1 cellular context compared by ENCODE assay signal in the genomic region with DNA sequence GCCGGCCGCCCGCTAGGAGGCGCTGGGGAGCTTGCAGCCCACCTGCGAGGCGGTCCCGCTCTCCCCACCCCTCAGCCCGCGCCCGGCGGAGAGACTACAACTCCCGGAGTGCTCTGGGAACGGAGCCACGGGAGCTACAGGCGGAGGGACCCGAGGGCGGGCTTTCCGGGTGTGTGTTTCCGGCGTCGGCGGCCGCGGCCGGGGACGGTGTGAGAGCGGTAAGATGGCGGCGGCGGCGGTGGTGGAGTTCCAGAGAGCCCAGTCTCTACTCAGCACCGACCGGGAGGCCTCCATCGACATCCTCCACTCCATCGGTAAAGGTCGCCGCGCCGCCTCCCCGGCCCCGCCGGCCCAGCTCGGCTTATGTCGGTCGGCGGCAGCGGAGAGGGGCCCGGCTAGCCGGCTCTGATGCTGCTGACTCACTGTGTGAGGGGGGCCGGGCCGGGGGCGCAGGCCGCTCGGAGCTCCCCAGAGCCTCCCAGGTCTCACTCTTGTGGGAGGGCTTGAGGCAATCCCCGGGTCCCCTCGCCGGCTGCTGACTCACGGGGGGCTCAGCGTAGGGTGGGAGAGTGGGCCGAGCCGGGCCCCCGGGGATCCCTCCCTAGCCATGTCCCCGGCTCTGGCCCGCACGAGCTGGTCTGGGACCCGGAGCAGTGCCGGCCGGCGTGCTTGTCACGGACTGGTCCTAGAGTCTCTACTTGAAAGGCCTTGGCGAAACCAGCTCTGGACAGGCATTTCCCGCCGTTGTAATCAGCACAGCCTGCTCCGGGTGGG.
TF ChIP-seq lines count a peak whose summit lies in the region.

A gene (plus strand): TSS at position 210 of the 774 bp plus-strand sequence. CDS start 14 bp downstream, at position 224.

TF ChIP-seq in GM23338, 12 proteins besides CTCF, POLR2A, EP300 and RAD21 (continued from another document):
- TF ChIP-seq, protein P1, sequence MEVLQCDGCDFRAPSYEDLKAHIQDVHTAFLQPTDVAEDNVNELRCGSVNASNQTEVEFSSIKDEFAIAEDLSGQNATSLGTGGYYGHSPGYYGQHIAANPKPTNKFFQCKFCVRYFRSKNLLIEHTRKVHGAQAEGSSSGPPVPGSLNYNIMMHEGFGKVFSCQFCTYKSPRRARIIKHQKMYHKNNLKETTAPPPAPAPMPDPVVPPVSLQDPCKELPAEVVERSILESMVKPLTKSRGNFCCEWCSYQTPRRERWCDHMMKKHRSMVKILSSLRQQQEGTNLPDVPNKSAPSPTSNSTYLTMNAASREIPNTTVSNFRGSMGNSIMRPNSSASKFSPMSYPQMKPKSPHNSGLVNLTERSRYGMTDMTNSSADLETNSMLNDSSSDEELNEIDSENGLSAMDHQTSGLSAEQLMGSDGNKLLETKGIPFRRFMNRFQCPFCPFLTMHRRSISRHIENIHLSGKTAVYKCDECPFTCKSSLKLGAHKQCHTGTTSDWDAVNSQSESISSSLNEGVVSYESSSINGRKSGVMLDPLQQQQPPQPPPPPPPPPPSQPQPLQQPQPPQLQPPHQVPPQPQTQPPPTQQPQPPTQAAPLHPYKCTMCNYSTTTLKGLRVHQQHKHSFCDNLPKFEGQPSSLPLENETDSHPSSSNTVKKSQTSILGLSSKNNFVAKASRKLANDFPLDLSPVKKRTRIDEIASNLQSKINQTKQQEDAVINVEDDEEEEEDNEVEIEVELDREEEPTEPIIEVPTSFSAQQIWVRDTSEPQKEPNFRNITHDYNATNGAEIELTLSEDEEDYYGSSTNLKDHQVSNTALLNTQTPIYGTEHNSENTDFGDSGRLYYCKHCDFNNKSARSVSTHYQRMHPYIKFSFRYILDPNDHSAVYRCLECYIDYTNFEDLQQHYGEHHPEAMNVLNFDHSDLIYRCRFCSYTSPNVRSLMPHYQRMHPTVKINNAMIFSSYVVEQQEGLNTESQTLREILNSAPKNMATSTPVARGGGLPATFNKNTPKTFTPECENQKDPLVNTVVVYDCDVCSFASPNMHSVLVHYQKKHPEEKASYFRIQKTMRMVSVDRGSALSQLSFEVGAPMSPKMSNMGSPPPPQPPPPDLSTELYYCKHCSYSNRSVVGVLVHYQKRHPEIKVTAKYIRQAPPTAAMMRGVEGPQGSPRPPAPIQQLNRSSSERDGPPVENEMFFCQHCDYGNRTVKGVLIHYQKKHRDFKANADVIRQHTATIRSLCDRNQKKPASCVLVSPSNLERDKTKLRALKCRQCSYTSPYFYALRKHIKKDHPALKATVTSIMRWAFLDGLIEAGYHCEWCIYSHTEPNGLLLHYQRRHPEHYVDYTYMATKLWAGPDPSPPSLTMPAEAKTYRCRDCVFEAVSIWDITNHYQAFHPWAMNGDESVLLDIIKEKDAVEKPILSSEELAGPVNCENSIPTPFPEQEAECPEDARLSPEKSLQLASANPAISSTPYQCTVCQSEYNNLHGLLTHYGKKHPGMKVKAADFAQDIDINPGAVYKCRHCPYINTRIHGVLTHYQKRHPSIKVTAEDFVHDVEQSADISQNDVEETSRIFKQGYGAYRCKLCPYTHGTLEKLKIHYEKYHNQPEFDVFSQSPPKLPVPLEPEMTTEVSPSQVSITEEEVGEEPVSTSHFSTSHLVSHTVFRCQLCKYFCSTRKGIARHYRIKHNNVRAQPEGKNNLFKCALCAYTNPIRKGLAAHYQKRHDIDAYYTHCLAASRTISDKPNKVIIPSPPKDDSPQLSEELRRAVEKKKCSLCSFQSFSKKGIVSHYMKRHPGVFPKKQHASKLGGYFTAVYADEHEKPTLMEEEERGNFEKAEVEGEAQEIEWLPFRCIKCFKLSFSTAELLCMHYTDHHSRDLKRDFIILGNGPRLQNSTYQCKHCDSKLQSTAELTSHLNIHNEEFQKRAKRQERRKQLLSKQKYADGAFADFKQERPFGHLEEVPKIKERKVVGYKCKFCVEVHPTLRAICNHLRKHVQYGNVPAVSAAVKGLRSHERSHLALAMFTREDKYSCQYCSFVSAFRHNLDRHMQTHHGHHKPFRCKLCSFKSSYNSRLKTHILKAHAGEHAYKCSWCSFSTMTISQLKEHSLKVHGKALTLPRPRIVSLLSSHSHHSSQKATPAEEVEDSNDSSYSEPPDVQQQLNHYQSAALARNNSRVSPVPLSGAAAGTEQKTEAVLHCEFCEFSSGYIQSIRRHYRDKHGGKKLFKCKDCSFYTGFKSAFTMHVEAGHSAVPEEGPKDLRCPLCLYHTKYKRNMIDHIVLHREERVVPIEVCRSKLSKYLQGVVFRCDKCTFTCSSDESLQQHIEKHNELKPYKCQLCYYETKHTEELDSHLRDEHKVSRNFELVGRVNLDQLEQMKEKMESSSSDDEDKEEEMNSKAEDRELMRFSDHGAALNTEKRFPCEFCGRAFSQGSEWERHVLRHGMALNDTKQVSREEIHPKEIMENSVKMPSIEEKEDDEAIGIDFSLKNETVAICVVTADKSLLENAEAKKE (CRISPR knock-in tag; IDR thresholded peaks at IDR 0.05), result no peak
- TF ChIP-seq, protein P2, sequence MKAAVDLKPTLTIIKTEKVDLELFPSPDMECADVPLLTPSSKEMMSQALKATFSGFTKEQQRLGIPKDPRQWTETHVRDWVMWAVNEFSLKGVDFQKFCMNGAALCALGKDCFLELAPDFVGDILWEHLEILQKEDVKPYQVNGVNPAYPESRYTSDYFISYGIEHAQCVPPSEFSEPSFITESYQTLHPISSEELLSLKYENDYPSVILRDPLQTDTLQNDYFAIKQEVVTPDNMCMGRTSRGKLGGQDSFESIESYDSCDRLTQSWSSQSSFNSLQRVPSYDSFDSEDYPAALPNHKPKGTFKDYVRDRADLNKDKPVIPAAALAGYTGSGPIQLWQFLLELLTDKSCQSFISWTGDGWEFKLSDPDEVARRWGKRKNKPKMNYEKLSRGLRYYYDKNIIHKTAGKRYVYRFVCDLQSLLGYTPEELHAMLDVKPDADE (IDR thresholded peaks at IDR 0.05), result peak; percentile 95
- peak; percentile 82 for TF ChIP-seq CREB1 (CRISPR knock-in tag; IDR thresholded peaks at IDR 0.05; ENCODE audit: low read depth)
- TF ChIP-seq ZNF331 (CRISPR knock-in tag; IDR thresholded peaks at IDR 0.05; ENCODE audit: low read depth), result no peak
- TF ChIP-seq, protein P3, sequence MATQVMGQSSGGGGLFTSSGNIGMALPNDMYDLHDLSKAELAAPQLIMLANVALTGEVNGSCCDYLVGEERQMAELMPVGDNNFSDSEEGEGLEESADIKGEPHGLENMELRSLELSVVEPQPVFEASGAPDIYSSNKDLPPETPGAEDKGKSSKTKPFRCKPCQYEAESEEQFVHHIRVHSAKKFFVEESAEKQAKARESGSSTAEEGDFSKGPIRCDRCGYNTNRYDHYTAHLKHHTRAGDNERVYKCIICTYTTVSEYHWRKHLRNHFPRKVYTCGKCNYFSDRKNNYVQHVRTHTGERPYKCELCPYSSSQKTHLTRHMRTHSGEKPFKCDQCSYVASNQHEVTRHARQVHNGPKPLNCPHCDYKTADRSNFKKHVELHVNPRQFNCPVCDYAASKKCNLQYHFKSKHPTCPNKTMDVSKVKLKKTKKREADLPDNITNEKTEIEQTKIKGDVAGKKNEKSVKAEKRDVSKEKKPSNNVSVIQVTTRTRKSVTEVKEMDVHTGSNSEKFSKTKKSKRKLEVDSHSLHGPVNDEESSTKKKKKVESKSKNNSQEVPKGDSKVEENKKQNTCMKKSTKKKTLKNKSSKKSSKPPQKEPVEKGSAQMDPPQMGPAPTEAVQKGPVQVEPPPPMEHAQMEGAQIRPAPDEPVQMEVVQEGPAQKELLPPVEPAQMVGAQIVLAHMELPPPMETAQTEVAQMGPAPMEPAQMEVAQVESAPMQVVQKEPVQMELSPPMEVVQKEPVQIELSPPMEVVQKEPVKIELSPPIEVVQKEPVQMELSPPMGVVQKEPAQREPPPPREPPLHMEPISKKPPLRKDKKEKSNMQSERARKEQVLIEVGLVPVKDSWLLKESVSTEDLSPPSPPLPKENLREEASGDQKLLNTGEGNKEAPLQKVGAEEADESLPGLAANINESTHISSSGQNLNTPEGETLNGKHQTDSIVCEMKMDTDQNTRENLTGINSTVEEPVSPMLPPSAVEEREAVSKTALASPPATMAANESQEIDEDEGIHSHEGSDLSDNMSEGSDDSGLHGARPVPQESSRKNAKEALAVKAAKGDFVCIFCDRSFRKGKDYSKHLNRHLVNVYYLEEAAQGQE (IDR thresholded peaks at IDR 0.05; ENCODE audit: unreplicated experiment), result no peak
- no peak for TF ChIP-seq ZNF114 (CRISPR knock-in tag; IDR thresholded peaks at IDR 0.05)
- TF ChIP-seq EZH2phosphoT487 (IDR thresholded peaks at IDR 0.05; ENCODE audit: unreplicated experiment), result no peak
- peak; percentile 79 for TF ChIP-seq POLR2AphosphoS5 (IDR thresholded peaks at IDR 0.05; ENCODE audit: low read depth)
- no peak for TF ChIP-seq EZH2 (IDR thresholded peaks at IDR 0.05; ENCODE audit: low read depth, unreplicated experiment)
- no peak for TF ChIP-seq JUNB (IDR thresholded peaks at IDR 0.05; ENCODE audit: unreplicated experiment)
- no peak for TF ChIP-seq NANOG (IDR thresholded peaks at IDR 0.05; ENCODE audit: borderline replicate concordance)
TF ChIP-seq in GM23338: peak in this region for 3.
